In the genomic region with DNA sequence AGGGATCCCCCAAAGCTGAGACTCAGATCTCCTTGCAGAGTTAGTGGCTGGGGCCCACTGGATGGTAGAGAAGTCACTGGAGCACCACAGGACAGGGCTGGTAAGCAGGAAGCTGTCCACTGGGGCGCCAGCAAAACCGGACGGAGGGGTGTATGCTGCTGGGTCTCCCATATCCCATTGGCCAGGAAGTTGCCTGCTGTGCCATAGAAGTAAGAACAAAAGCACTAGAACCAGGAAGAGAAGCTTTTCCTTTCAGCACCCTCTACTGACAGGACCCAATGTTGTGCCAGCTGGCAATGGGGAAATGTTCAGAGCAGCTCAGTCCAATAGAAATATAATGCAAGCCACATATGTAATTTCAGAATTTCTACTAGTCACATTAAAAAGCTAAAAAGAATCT, we compare ENCODE assay signal across 9 cellular contexts.
DNase-seq lines count a peak whose midpoint lies in the region; ATAC-seq and TF ChIP-seq lines count a peak whose summit lies in the region.
"Had no signal": no experiment of that assay in that cellular context is flagged by ENCODE, and none has a peak within 500 bp of the region (broad histone marks: within the 10 kb centered on the region; RNA-seq: fewer than 3 reads in every experiment).

No MANE protein-coding gene starts in this region.

- H3K9ac ChIP-seq in liver (ENCODE audit: low read depth in 1 of 2, low read length in 2 of 2) (no peak overlapping the region), trophoblast cell (ENCODE audit: low read length) (no peak overlapping the region)

- no peak overlapping the region for H2BK12ac ChIP-seq in trophoblast cell (ENCODE audit: low read length)

- DNase-seq in DMS153 treated with DMSO at 0.1 percent for 48 hours (lab: John Stamatoyannopoulos, UW; ENCODE audit: unreplicated experiment) (peak; percentile 97), NCI-H1417 (lab: John Stamatoyannopoulos, UW) (peak in 2 of 3 experiments; percentile 61 to 82), astrocyte of the spinal cord (ENCODE audit: low read depth, low spot score) (peak; percentile 21), trophoblast cell (no peak), cerebellar nuclear complex (lab: John Stamatoyannopoulos, UW) (no peak)

- H2BK5ac ChIP-seq in trophoblast cell (ENCODE audit: low read depth, low read length, poor library complexity), result no peak overlapping the region

- in situ Hi-C loops in astrocyte of the spinal cord (cut with HindIII; ENCODE audit: low sequenced_read_pairs), result no loop called here

- TF ChIP-seq CTCF in astrocyte of the spinal cord (IDR thresholded peaks at IDR 0.05; ENCODE audit: low read depth, low read length) (peak; percentile 34), liver (IDR thresholded peaks at IDR 0.05; ENCODE audit: low read depth, low read length, missing input control) (peak; percentile 33)

- ATAC-seq in HG02870 (IDR thresholded peaks at IDR 0.05; ENCODE audit: unreplicated experiment) (no peak), HG03354 (IDR thresholded peaks at IDR 0.05; ENCODE audit: poor library complexity, severe bottlenecking, unreplicated experiment) (no peak)

- H2AK5ac ChIP-seq in trophoblast cell (ENCODE audit: low read length), result no peak overlapping the region

- H3K4me3 ChIP-seq in astrocyte of the spinal cord (ENCODE audit: low read depth, low read length) (no peak overlapping the region), liver (ENCODE audit: low read depth in 1 of 3, low read length in 3 of 3) (no peak overlapping the region), trophoblast cell (ENCODE audit: low read depth, low read length) (no peak overlapping the region)
- H3K4me3 ChIP-seq: lung had no signal

- no peaks in the 10 kb centered on the region for H3K9me3 ChIP-seq in liver (ENCODE audit: control insufficient read depth in 4 of 4, low read length in 3 of 4)
- H3K9me3 ChIP-seq in trophoblast cell (ENCODE audit: insufficient read depth, low read depth, low read length), result no peaks in the 10 kb centered on the region

- H3K18ac ChIP-seq in trophoblast cell (ENCODE audit: low read length), result no peak overlapping the region

- H3K23ac ChIP-seq in trophoblast cell (ENCODE audit: low read length), result no peak overlapping the region

- H4K12ac ChIP-seq in trophoblast cell (ENCODE audit: low read depth, low read length), result no peak overlapping the region

- H2BK120ac ChIP-seq in trophoblast cell (ENCODE audit: insufficient read depth, low read length, poor library complexity), result no peak overlapping the region

- H3K4me1 ChIP-seq in liver (ENCODE audit: control insufficient read depth in 4 of 4, insufficient read depth in 4 of 4, low read length in 3 of 4), result peaks cover 15 to 53% (median 47%) of the 10 kb centered on the region in 4 donors
- peaks cover 2 to 3% of the 10 kb centered on the region in 2 experiments for H3K4me1 ChIP-seq in trophoblast cell (ENCODE audit: control insufficient read depth in 1 of 2, insufficient read depth in 2 of 2, low read length in 2 of 2)

- H3K36me3 ChIP-seq in liver (ENCODE audit: control insufficient read depth in 4 of 4, insufficient read depth in 3 of 4, low read depth in 1 of 4, low read length in 3 of 4), result no peaks in the 10 kb centered on the region
- H3K36me3 ChIP-seq in trophoblast cell (ENCODE audit: control insufficient read depth in 1 of 2, insufficient read depth in 2 of 2, low read length in 2 of 2), result no peaks in the 10 kb centered on the region

- peak; percentile 69 to 71 for TF ChIP-seq RAD21 in liver (IDR thresholded peaks at IDR 0.05)

- H3K4me2 ChIP-seq in trophoblast cell (ENCODE audit: low read length), result no peak overlapping the region

- H4K91ac ChIP-seq in trophoblast cell (ENCODE audit: low read depth, low read length), result no peak overlapping the region

- H3K27me3 ChIP-seq in liver (ENCODE audit: control insufficient read depth in 4 of 4, insufficient read depth in 4 of 4, low read length in 3 of 4) (no peaks in the 10 kb centered on the region), trophoblast cell (ENCODE audit: insufficient read depth, low read length) (no peaks in the 10 kb centered on the region)

- H3K79me1 ChIP-seq in trophoblast cell (ENCODE audit: low read length), result no peaks in the 10 kb centered on the region

- no peaks in the 10 kb centered on the region for H3K79me2 ChIP-seq in trophoblast cell (ENCODE audit: control insufficient read depth, insufficient read depth, low read length, poor library complexity)

- H3K27ac ChIP-seq in liver (ENCODE audit: low read depth in 1 of 2, low read length in 2 of 2) (peak overlapping the region in 1 of 2 donors; percentile 7), trophoblast cell (ENCODE audit: low read depth, low read length) (no peak overlapping the region)

- H2AFZ ChIP-seq in trophoblast cell (ENCODE audit: insufficient read depth, low read length, poor library complexity), result no peak overlapping the region

- no peak overlapping the region for H3K14ac ChIP-seq in trophoblast cell (ENCODE audit: low read length)

- no peak overlapping the region for H4K8ac ChIP-seq in trophoblast cell (ENCODE audit: low read depth, low read length)

- H3K4ac ChIP-seq in trophoblast cell (ENCODE audit: low read depth, low read length), result no peak overlapping the region

- 74% methylated on average over 3 of the region's 3 CpGs for WGBS in liver
- WGBS in trophoblast cell (ENCODE audit: extremely low coverage, insufficient coverage, insufficient read length), result no CpG with 5 or more reads among the region's 3 CpGs

TF ChIP-seq in liver, 16 proteins besides CTCF, POLR2A, EP300 and RAD21:
- TF ChIP-seq JUND (IDR thresholded peaks at IDR 0.05) (no peak), YY1 (IDR thresholded peaks at IDR 0.05) (peak; percentile 28), FOXA1 (IDR thresholded peaks at IDR 0.05) (no peak), RXRA (IDR thresholded peaks at IDR 0.05) (peak in 1 of 2 donors; percentile 16)
- TF ChIP-seq, protein P1, sequence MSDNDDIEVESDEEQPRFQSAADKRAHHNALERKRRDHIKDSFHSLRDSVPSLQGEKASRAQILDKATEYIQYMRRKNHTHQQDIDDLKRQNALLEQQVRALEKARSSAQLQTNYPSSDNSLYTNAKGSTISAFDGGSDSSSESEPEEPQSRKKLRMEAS (IDR thresholded peaks at IDR 0.05), result no peak
- TF ChIP-seq, protein P2, sequence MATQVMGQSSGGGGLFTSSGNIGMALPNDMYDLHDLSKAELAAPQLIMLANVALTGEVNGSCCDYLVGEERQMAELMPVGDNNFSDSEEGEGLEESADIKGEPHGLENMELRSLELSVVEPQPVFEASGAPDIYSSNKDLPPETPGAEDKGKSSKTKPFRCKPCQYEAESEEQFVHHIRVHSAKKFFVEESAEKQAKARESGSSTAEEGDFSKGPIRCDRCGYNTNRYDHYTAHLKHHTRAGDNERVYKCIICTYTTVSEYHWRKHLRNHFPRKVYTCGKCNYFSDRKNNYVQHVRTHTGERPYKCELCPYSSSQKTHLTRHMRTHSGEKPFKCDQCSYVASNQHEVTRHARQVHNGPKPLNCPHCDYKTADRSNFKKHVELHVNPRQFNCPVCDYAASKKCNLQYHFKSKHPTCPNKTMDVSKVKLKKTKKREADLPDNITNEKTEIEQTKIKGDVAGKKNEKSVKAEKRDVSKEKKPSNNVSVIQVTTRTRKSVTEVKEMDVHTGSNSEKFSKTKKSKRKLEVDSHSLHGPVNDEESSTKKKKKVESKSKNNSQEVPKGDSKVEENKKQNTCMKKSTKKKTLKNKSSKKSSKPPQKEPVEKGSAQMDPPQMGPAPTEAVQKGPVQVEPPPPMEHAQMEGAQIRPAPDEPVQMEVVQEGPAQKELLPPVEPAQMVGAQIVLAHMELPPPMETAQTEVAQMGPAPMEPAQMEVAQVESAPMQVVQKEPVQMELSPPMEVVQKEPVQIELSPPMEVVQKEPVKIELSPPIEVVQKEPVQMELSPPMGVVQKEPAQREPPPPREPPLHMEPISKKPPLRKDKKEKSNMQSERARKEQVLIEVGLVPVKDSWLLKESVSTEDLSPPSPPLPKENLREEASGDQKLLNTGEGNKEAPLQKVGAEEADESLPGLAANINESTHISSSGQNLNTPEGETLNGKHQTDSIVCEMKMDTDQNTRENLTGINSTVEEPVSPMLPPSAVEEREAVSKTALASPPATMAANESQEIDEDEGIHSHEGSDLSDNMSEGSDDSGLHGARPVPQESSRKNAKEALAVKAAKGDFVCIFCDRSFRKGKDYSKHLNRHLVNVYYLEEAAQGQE (IDR thresholded peaks at IDR 0.05), result peak; percentile 96

Comparison
In these comparisons a context has a peak if more than half of its experiments do, and no peak if none do; other contexts are left out.
1. DNase-seq: peak in DMS153 treated with DMSO at 0.1 percent for 48 hours (single experiment), NCI-H1417 (2 of 3) and astrocyte of the spinal cord (single experiment); none in trophoblast cell (0 of 2) and cerebellar nuclear complex (0 of 2).